In the genomic region with DNA sequence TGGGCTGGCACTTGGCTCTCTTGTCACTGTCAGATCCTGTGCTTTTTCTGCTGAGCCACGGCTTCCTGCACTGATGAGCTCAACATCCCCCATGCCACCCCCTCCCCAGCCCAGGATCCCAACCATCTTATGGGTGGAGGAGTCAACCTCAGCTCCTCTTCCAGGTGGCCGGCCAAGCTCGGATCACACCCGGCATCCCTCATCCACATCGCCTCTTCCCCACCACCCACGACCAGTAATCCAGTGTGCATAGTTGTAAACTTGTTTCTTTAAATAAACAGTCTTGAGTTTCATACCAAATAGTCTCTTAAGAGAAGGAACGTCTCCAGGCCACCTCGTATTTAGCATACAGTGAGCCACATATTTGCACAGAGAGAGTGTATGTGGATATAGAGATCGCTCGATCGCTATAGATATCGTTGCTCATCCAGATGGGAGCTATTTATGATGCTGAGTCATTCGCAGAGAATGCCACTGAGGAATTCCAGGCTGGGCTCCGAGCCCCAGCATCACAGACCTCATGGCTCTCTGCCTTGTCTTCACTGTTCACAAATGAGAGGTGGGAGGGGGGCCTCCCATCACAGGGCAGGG, we compare ENCODE assay signal across 15 cellular contexts.
A peak's percentile ranks its signal among the peaks of the same experiment; 100 is the strongest.
DNase-seq lines count a peak whose midpoint lies in the region; ATAC-seq and TF ChIP-seq lines count a peak whose summit lies in the region.
"Had no signal": no experiment of that assay in that cellular context is flagged by ENCODE, and none has a peak within 500 bp of the region (broad histone marks: within the 10 kb centered on the region; RNA-seq: fewer than 3 reads in every experiment).

No MANE protein-coding gene starts in this region.

- H3K9me3 Mint-ChIP-seq in endodermal cell = no peaks in the 10 kb centered on the region
- no peaks in the 10 kb centered on the region for H3K9me3 Mint-ChIP-seq in activated CD4-positive, alpha-beta T cell treated with anti-CD3 and anti-CD28 coated beads, Interleukin-2, amount 10 ng/mL, durations not matched to agents 24 days and 14 days
- H3K9me3 Mint-ChIP-seq: H9, type B pancreatic cell had no signal

- BruUV-seq in PC-3 (replicated peaks; lab: Mats Ljungman, UMichigan) = no TSS peak

- no peaks in the 10 kb centered on the region for H3K36me3 Mint-ChIP-seq in endodermal cell (ENCODE audit: low read depth)
- no peaks in the 10 kb centered on the region for H3K36me3 Mint-ChIP-seq in activated CD4-positive, alpha-beta T cell treated with anti-CD3 and anti-CD28 coated beads, Interleukin-2, amount 10 ng/mL, durations not matched to agents 24 days and 14 days (ENCODE audit: low read depth)
- H3K36me3 Mint-ChIP-seq: type B pancreatic cell had no signal

- no peaks in the 10 kb centered on the region for H3K36me3 ChIP-seq in PC-3 (ENCODE audit: low read depth, low read length)
- H3K36me3 ChIP-seq in endodermal cell (ENCODE audit: control insufficient read depth, insufficient read depth, low read length) = no peaks in the 10 kb centered on the region
- H3K36me3 ChIP-seq in tibial artery = no peaks in the 10 kb centered on the region

- H3K27me3 ChIP-seq in PC-3 (ENCODE audit: low read length) (no peaks in the 10 kb centered on the region), endodermal cell (ENCODE audit: control insufficient read depth, insufficient read depth, low read length, poor library complexity, severe bottlenecking) (no peaks in the 10 kb centered on the region), tibial artery (peaks cover 0 to 4% of the 10 kb centered on the region in 2 donors)

- POLR2A ChIA-PET in PC-3 (lab: Charles Lee; ENCODE audit: unreplicated experiment) = interaction anchor here (0.6 kb wide), 1 partner anchor 31 kb away, joined by 5 read pairs; no protein-coding TSS in a partner anchor

- peaks cover 51% of the 10 kb centered on the region for H3K4me1 ChIP-seq in PC-3 (ENCODE audit: insufficient read depth, low read length)
- no peaks in the 10 kb centered on the region for H3K4me1 ChIP-seq in endodermal cell (ENCODE audit: control insufficient read depth, insufficient read depth, low read length)
- peaks cover 0 to 37% (median 5%) of the 10 kb centered on the region in 4 donors for H3K4me1 ChIP-seq in tibial artery

- no peak overlapping the region for H3K27ac Mint-ChIP-seq in endodermal cell
- no peak overlapping the region for H3K27ac Mint-ChIP-seq in activated CD4-positive, alpha-beta T cell treated with anti-CD3 and anti-CD28 coated beads, Interleukin-2, amount 10 ng/mL, durations not matched to agents 24 days and 14 days
- H3K27ac Mint-ChIP-seq: type B pancreatic cell had no signal

- H3K4me3 ChIP-seq in PC-3 (ENCODE audit: low read length) (no peak overlapping the region), endodermal cell (ENCODE audit: low read length) (no peak overlapping the region), skeletal muscle cell (ENCODE audit: low read depth, low read length) (no peak overlapping the region), tibial artery (no peak overlapping the region)

- H2AFZ ChIP-seq in PC-3 (ENCODE audit: low read length) = no peak overlapping the region

- H3K9ac ChIP-seq in PC-3 (ENCODE audit: low read length) (no peak overlapping the region), endodermal cell (ENCODE audit: extremely low read depth, low read length, poor library complexity, severe bottlenecking) (no peak overlapping the region)

- CTCF ChIA-PET in PC-3 (lab: Charles Lee) = interaction anchor here (1.4 kb wide), 1 partner anchor 79 kb away, joined by 4 read pairs; no protein-coding TSS in a partner anchor

- H3K4me2 ChIP-seq in PC-3 (ENCODE audit: low read length) = peak overlapping the region; percentile 44

- ATAC-seq in PC-3 = peak; percentile 82
- ATAC-seq in GM18909 (IDR thresholded peaks at IDR 0.05; ENCODE audit: poor library complexity, unreplicated experiment) = no peak
- ATAC-seq: esophagus mucosa had no signal

- H3K9me3 ChIP-seq in PC-3 (ENCODE audit: low read length) (no peaks in the 10 kb centered on the region), endodermal cell (ENCODE audit: control insufficient read depth, low read length) (no peaks in the 10 kb centered on the region), tibial artery (no peaks in the 10 kb centered on the region)

- peak; percentile 86 for DNase-seq in DMS 273 (lab: John Stamatoyannopoulos, UW; ENCODE audit: unreplicated experiment)
- no peak for DNase-seq in DMS 273 treated with DMSO at 0.1 percent for 48 hours (lab: John Stamatoyannopoulos, UW)
- DNase-seq in PC-3 = peak; percentile 97
- DNase-seq in endodermal cell = peak; percentile 67
- DNase-seq in skeletal muscle cell (ENCODE audit: low read depth) = peak; percentile 73
- DNase-seq in tibial artery = no peak
- DNase-seq in activated CD4-positive, alpha-beta T cell treated with anti-CD3 and anti-CD28 coated beads, Interleukin-2, amount 10 ng/mL, durations not matched to agents 24 days and 14 days = no peak
- DNase-seq: H9; NCI-H748 treated with DMSO at 0.1 percent for 48 hours; stimulated activated CD4-positive, alpha-beta T cell treated with anti-CD3 and anti-CD28 coated beads, Interleukin-2, amount 100 ng/mL, for 48 hours had no signal

- WGBS in endodermal cell (ENCODE audit: insufficient coverage in 1 of 2, insufficient read length in 1 of 2), 2 experiments = 62 to 79% methylated on average over 6 to 14 of the region's 14 CpGs

- H3K9me2 ChIP-seq in PC-3 (replicated peaks; ENCODE audit: low read length) = no peaks in the 10 kb centered on the region

- H3K27ac ChIP-seq in PC-3 (ENCODE audit: low read length) = peak overlapping the region; percentile 59
- no peak overlapping the region for H3K27ac ChIP-seq in endodermal cell (ENCODE audit: low read depth, low read length)
- H3K27ac ChIP-seq in tibial artery = no peak overlapping the region
- H3K27ac ChIP-seq: 22Rv1, HL-60 had no signal

- H3F3A ChIP-seq in PC-3 (ENCODE audit: low read length, unreplicated experiment) = peaks cover 11% of the 10 kb centered on the region

- peaks cover 5% of the 10 kb centered on the region for H3K27me3 Mint-ChIP-seq in endodermal cell (ENCODE audit: insufficient read depth)
- peaks cover 2% of the 10 kb centered on the region for H3K27me3 Mint-ChIP-seq in activated CD4-positive, alpha-beta T cell treated with anti-CD3 and anti-CD28 coated beads, Interleukin-2, amount 10 ng/mL, durations not matched to agents 24 days and 14 days

- H3K4me1 Mint-ChIP-seq in endodermal cell = no peaks in the 10 kb centered on the region
- H3K4me1 Mint-ChIP-seq in activated CD4-positive, alpha-beta T cell treated with anti-CD3 and anti-CD28 coated beads, Interleukin-2, amount 10 ng/mL, durations not matched to agents 24 days and 14 days = no peaks in the 10 kb centered on the region

- H4K20me1 ChIP-seq in PC-3 (ENCODE audit: low read length) = no peaks in the 10 kb centered on the region

- no peak overlapping the region for H3K4me3 Mint-ChIP-seq in endodermal cell
- H3K4me3 Mint-ChIP-seq in activated CD4-positive, alpha-beta T cell treated with anti-CD3 and anti-CD28 coated beads, Interleukin-2, amount 10 ng/mL, durations not matched to agents 24 days and 14 days = no peak overlapping the region
- H3K4me3 Mint-ChIP-seq: H9, type B pancreatic cell had no signal

- no peak for TF ChIP-seq CTCF in PC-3 (conservative IDR thresholded peaks at IDR 0.05; ENCODE audit: low read depth, low read length)
- no peak for TF ChIP-seq CTCF in endodermal cell (conservative IDR thresholded peaks at IDR 0.05)
- no peak for TF ChIP-seq CTCF in tibial artery (IDR thresholded peaks at IDR 0.05)

- H3K79me2 ChIP-seq in PC-3 (ENCODE audit: low read length) = no peaks in the 10 kb centered on the region

- intact Hi-C loops in PC-3 (cut with micrococcal nuclease) (loop anchor here (1.0 to 5.0 kb wide), 3 partner anchors 12 to 77 kb away; no protein-coding TSS in a partner anchor), tibial artery (cut with DNase I; ENCODE audit: low total_unique reads) (no loop called here)
- intact Hi-C loops in activated CD4-positive, alpha-beta T cell treated with anti-CD3 and anti-CD28 coated beads, Interleukin-2, amount 10 ng/mL, durations not matched to agents 24 days and 14 days (cut with micrococcal nuclease) = no loop called here

Comparison
In these comparisons a context has a peak if more than half of its experiments do, and no peak if none do; other contexts are left out.
1. DNase-seq: peak in DMS 273 (single experiment), PC-3 (single experiment), endodermal cell (single experiment) and skeletal muscle cell (single experiment); none in DMS 273 treated with DMSO at 0.1 percent for 48 hours (single experiment), tibial artery (0 of 2) and activated CD4-positive, alpha-beta T cell treated with anti-CD3 and anti-CD28 coated beads, Interleukin-2, amount 10 ng/mL, durations not matched to agents 24 days and 14 days (single experiment).